Comparison of ENCODE assay signal across 21 cellular contexts in genomic region chr10:2890093-2890492, GRCh38.
DNase-seq lines count a peak whose midpoint lies in the region; ATAC-seq, FAIRE-seq and TF ChIP-seq lines count a peak whose summit lies in the region.
"Had no signal": no experiment of that assay in that cellular context is flagged by ENCODE, and none has a peak within 500 bp of the region (broad histone marks: within the 10 kb centered on the region; RNA-seq: fewer than 3 reads in every experiment).

No MANE protein-coding gene starts in this region.

- H3K27ac ChIP-seq in SK-N-SH (ENCODE audit: low read depth in 2 of 2, low read length in 1 of 2) (no peak overlapping the region), DND-41 (ENCODE audit: low read length) (peak overlapping the region; percentile 63), small intestine (ENCODE audit: low read depth in 1 of 2, low read length in 1 of 2) (no peak overlapping the region)
- H3K27ac ChIP-seq: 22Rv1, A549, GM23248 had no signal

- H3F3A ChIP-seq in SK-N-SH (replicated peaks; ENCODE audit: insufficient read depth), result no peaks in the 10 kb centered on the region

- H3K9me3 ChIP-seq in SK-N-SH (no peaks in the 10 kb centered on the region), DND-41 (ENCODE audit: insufficient read depth, low read length, severe bottlenecking) (no peaks in the 10 kb centered on the region), small intestine (ENCODE audit: control insufficient read depth, low read depth) (no peaks in the 10 kb centered on the region)
- H3K9me3 ChIP-seq: A549 had no signal

- TF ChIP-seq RAD21 in SK-N-SH (IDR thresholded peaks at IDR 0.05; ENCODE audit: low read length), result no peak

- H3K4me3 ChIP-seq in SK-N-SH (ENCODE audit: low read depth in 2 of 2, low read length in 1 of 2) (no peak overlapping the region), DND-41 (ENCODE audit: low read depth in 1 of 2, low read length in 2 of 2) (no peak overlapping the region), small intestine (ENCODE audit: low read depth in 1 of 2, low read length in 2 of 2) (no peak overlapping the region)
- H3K4me3 ChIP-seq: A549, GM23248 had no signal

- CTCF ChIA-PET in SK-N-SH (lab: Yijun Ruan, JAX), result interaction anchor here (1.0 to 1.2 kb wide), 2 partner anchors 13 to 51 kb away, joined by 3 read pairs; no protein-coding TSS in a partner anchor

- H2AFZ ChIP-seq in SK-N-SH (ENCODE audit: low read depth), result no peak overlapping the region
- H2AFZ ChIP-seq in DND-41 (ENCODE audit: low read depth, low read length), result no peak overlapping the region
- H2AFZ ChIP-seq: GM23248 had no signal

- ATAC-seq in SK-N-SH treated with all-trans-retinoic acid at 6 μM for 48 hours (no peak), DND-41 (ENCODE audit: insufficient read depth, low read depth) (no peak)
- ATAC-seq: A549; CD8-positive, alpha-beta T cell; HepG2 had no signal

- no peak for FAIRE-seq in small intestine (lab: Jason Lieb, UNC)
- FAIRE-seq: A549, G401.6, GM12891, H54, HepG2 had no signal

- TF ChIP-seq CTCF in SK-N-SH (IDR thresholded peaks at IDR 0.05) (no peak), DND-41 (IDR thresholded peaks at IDR 0.05; ENCODE audit: borderline replicate concordance, extremely low read depth, low read length, poor library complexity, severe bottlenecking) (no peak)

- H3K27me3 ChIP-seq in SK-N-SH (ENCODE audit: insufficient read depth) (peaks cover 51% of the 10 kb centered on the region), DND-41 (ENCODE audit: insufficient read depth, low read length, poor library complexity) (no peaks in the 10 kb centered on the region), small intestine (ENCODE audit: control insufficient read depth in 2 of 2, insufficient read depth in 2 of 2, low read length in 2 of 2) (no peaks in the 10 kb centered on the region)

- H3K79me2 ChIP-seq in SK-N-SH (ENCODE audit: insufficient read depth) (no peaks in the 10 kb centered on the region), DND-41 (ENCODE audit: insufficient read depth, low read length) (peaks cover 20% of the 10 kb centered on the region)

- no peaks in the 10 kb centered on the region for H3K9me2 ChIP-seq in SK-N-SH

- POLR2A ChIA-PET in SK-N-SH (lab: Yijun Ruan, JAX), result no interaction called here

- no peaks in the 10 kb centered on the region for H4K20me1 ChIP-seq in SK-N-SH (ENCODE audit: insufficient read depth)
- H4K20me1 ChIP-seq in DND-41 (ENCODE audit: insufficient read depth, low read length), result no peaks in the 10 kb centered on the region

- WGBS in SK-N-SH (ENCODE audit: low lambda C conversion rate), result 23% methylated on average over 10 of the region's 23 CpGs
- 88 to 94% (median 90%) methylated on average over 22 to 23 of the region's 23 CpGs for WGBS in small intestine, 3 donors

- H3K9ac ChIP-seq in SK-N-SH (no peak overlapping the region), DND-41 (ENCODE audit: low read depth, low read length) (no peak overlapping the region)
- H3K9ac ChIP-seq: GM23248 had no signal

- H3K36me3 ChIP-seq in SK-N-SH (replicated peaks in 1 of 2; ENCODE audit: control insufficient read depth in 1 of 2, insufficient read depth in 2 of 2, low read length in 1 of 2), result no peaks in the 10 kb centered on the region
- H3K36me3 ChIP-seq in DND-41 (ENCODE audit: insufficient read depth, low read length), result no peaks in the 10 kb centered on the region
- no peaks in the 10 kb centered on the region for H3K36me3 ChIP-seq in small intestine (ENCODE audit: control insufficient read depth in 2 of 2, insufficient read depth in 2 of 2, low read length in 2 of 2)

- TF ChIP-seq EP300 in SK-N-SH (IDR thresholded peaks at IDR 0.05; ENCODE audit: borderline replicate concordance in 1 of 2, low read depth in 1 of 2, low read length in 1 of 2), result no peak

- H3K4me2 ChIP-seq in SK-N-SH (no peak overlapping the region; the same call in 1 of the 2 replicates), DND-41 (ENCODE audit: insufficient read depth, low read length) (no peak overlapping the region)
- H3K4me2 ChIP-seq: A549 had no signal

- DNase-seq in SK-N-SH, result peak; percentile 39
- DNase-seq in DND-41, result no peak
- peak; percentile 44 for DNase-seq in islet precursor cell
- no peak for DNase-seq in T-helper 9 cell
- no peak for DNase-seq in NCI-H146 treated with DMSO at 0.1 percent for 48 hours (lab: John Stamatoyannopoulos, UW; ENCODE audit: unreplicated experiment)
- DNase-seq in small intestine, result no peak
- DNase-seq: AML-193; CD8-positive, alpha-beta T cell; DMS 273 treated with DMSO at 0.1 percent for 48 hours; DMS53; GM23248; HCEC 1CT; HFFc6; KBM-7 had no signal

- H3K4me1 ChIP-seq in SK-N-SH (ENCODE audit: control insufficient read depth in 1 of 2, insufficient read depth in 2 of 2, low read depth in 1 of 2, low read length in 1 of 2) (peaks cover 0 to 4% of the 10 kb centered on the region in 2 experiments; a peak in 1 of 4 replicates), DND-41 (ENCODE audit: insufficient read depth, low read length) (peaks cover 69% of the 10 kb centered on the region), small intestine (ENCODE audit: control insufficient read depth in 2 of 2, insufficient read depth in 1 of 2, low read depth in 1 of 2, low read length in 1 of 2) (no peaks in the 10 kb centered on the region)
- H3K4me1 ChIP-seq: A549 had no signal

TF ChIP-seq in SK-N-SH, 30 proteins besides CTCF, POLR2A, EP300 and RAD21 (continues in another document):
- no peak for TF ChIP-seq GATA2 (CRISPR knock-in tag; IDR thresholded peaks at IDR 0.05)
- TF ChIP-seq JUND (IDR thresholded peaks at IDR 0.05), result no peak
- no peak for TF ChIP-seq MXI1 (IDR thresholded peaks at IDR 0.05; ENCODE audit: low read depth, low read length)
- no peak for TF ChIP-seq USF2 (IDR thresholded peaks at IDR 0.05; ENCODE audit: borderline replicate concordance, low read depth, low read length)
- no peak for TF ChIP-seq TEAD4 (IDR thresholded peaks at IDR 0.05; ENCODE audit: borderline replicate concordance, insufficient read depth)
- no peak for TF ChIP-seq FOSL2 (IDR thresholded peaks at IDR 0.05; ENCODE audit: borderline replicate concordance, low read depth)
- no peak for TF ChIP-seq PBX3 (IDR thresholded peaks at IDR 0.05)
- no peak for TF ChIP-seq ELF1 (IDR thresholded peaks at IDR 0.05)
- TF ChIP-seq POLR2AphosphoS5 (IDR thresholded peaks at IDR 0.05; ENCODE audit: low read depth, low read length), result no peak
- TF ChIP-seq FOXJ3 (CRISPR knock-in tag; IDR thresholded peaks at IDR 0.05), result no peak
- no peak for TF ChIP-seq NFIC (IDR thresholded peaks at IDR 0.05; ENCODE audit: borderline replicate concordance)

TF ChIP-seq in SK-N-SH treated with all-trans-retinoic acid at 6 μM for 48 hours, 23 proteins besides CTCF, POLR2A, EP300 and RAD21 (continues in another document):
- TF ChIP-seq ISL1 (CRISPR knock-in tag; IDR thresholded peaks at IDR 0.05), result no peak
- no peak for TF ChIP-seq ARNTL (CRISPR knock-in tag; IDR thresholded peaks at IDR 0.05; ENCODE audit: borderline replicate concordance, low read depth)
- TF ChIP-seq, protein P1, sequence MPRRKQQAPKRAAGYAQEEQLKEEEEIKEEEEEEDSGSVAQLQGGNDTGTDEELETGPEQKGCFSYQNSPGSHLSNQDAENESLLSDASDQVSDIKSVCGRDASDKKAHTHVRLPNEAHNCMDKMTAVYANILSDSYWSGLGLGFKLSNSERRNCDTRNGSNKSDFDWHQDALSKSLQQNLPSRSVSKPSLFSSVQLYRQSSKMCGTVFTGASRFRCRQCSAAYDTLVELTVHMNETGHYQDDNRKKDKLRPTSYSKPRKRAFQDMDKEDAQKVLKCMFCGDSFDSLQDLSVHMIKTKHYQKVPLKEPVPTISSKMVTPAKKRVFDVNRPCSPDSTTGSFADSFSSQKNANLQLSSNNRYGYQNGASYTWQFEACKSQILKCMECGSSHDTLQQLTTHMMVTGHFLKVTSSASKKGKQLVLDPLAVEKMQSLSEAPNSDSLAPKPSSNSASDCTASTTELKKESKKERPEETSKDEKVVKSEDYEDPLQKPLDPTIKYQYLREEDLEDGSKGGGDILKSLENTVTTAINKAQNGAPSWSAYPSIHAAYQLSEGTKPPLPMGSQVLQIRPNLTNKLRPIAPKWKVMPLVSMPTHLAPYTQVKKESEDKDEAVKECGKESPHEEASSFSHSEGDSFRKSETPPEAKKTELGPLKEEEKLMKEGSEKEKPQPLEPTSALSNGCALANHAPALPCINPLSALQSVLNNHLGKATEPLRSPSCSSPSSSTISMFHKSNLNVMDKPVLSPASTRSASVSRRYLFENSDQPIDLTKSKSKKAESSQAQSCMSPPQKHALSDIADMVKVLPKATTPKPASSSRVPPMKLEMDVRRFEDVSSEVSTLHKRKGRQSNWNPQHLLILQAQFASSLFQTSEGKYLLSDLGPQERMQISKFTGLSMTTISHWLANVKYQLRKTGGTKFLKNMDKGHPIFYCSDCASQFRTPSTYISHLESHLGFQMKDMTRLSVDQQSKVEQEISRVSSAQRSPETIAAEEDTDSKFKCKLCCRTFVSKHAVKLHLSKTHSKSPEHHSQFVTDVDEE (CRISPR knock-in tag; IDR thresholded peaks at IDR 0.05), result no peak
- TF ChIP-seq ZNF70 (CRISPR knock-in tag; IDR thresholded peaks at IDR 0.05), result no peak
- no peak for TF ChIP-seq POU6F1 (CRISPR knock-in tag; IDR thresholded peaks at IDR 0.05; ENCODE audit: borderline replicate concordance, low read depth)
- TF ChIP-seq, protein P2, sequence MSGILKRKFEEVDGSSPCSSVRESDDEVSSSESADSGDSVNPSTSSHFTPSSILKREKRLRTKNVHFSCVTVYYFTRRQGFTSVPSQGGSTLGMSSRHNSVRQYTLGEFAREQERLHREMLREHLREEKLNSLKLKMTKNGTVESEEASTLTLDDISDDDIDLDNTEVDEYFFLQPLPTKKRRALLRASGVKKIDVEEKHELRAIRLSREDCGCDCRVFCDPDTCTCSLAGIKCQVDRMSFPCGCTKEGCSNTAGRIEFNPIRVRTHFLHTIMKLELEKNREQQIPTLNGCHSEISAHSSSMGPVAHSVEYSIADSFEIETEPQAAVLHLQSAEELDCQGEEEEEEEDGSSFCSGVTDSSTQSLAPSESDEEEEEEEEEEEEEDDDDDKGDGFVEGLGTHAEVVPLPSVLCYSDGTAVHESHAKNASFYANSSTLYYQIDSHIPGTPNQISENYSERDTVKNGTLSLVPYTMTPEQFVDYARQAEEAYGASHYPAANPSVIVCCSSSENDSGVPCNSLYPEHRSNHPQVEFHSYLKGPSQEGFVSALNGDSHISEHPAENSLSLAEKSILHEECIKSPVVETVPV (CRISPR knock-in tag; IDR thresholded peaks at IDR 0.05), result no peak
- TF ChIP-seq ESRRG (CRISPR knock-in tag; IDR thresholded peaks at IDR 0.05), result no peak

Comparison
In these comparisons a context has a peak if more than half of its experiments do, and no peak if none do; other contexts are left out.
1. DNase-seq: peak in SK-N-SH (single experiment) and islet precursor cell (single experiment); none in DND-41 (single experiment), T-helper 9 cell (single experiment), NCI-H146 treated with DMSO at 0.1 percent for 48 hours (single experiment) and small intestine (single experiment).